15 cellular contexts compared by ENCODE assay signal in genomic region chr1:243489681-243490080, GRCh38.
"Had no signal": no experiment of that assay in that cellular context is flagged by ENCODE, and none has a peak within 500 bp of the region (broad histone marks: within the 10 kb centered on the region; RNA-seq: fewer than 3 reads in every experiment).

No MANE protein-coding gene starts in this region.

- H3K4me3 Mint-ChIP-seq: activated naive CD8-positive, alpha-beta T cell treated with anti-CD3 and anti-CD28 coated beads for 36 hours; activated T-helper 1 cell treated with anti-CD3 and anti-CD28 coated beads, Interleukin-12 subunit alpha, Interleukin-12 subunit beta, Interleukin-2, Interleukin-4 antibody, amounts not matched to agents 30 ng/mL and 10 ng/mL and 1 ng/mL, durations not matched to agents 14 hours and 24 hours and 36 hours; natural killer cell treated with Interleukin-12 subunit alpha and Interleukin-12 subunit beta and Interleukin-15 and Interleukin-18, amount 100 ng/mL, for 72 hours had no signal

- DNase-seq: activated CD4-positive, alpha-beta T cell treated with anti-CD3 and anti-CD28 coated beads, Interleukin-2, amount 50 U/mL, for 1 hour; activated naive CD8-positive, alpha-beta T cell treated with anti-CD3 and anti-CD28 coated beads for 36 hours; amygdala; brain microvascular endothelial cell; dermis blood vessel endothelial cell; heart left ventricle; islet precursor cell; mesenchymal stem cell; occipital lobe; stimulated activated naive CD4-positive, alpha-beta T cell; substantia nigra; transverse colon had no signal

- H3K9me3 ChIP-seq: heart left ventricle, transverse colon, vagina had no signal

- H3K9me3 Mint-ChIP-seq: activated naive CD8-positive, alpha-beta T cell treated with anti-CD3 and anti-CD28 coated beads for 36 hours; activated T-helper 1 cell treated with anti-CD3 and anti-CD28 coated beads, Interleukin-12 subunit alpha, Interleukin-12 subunit beta, Interleukin-2, Interleukin-4 antibody, amounts not matched to agents 30 ng/mL and 10 ng/mL and 1 ng/mL, durations not matched to agents 14 hours and 24 hours and 36 hours; natural killer cell treated with Interleukin-12 subunit alpha and Interleukin-12 subunit beta and Interleukin-15 and Interleukin-18, amount 100 ng/mL, for 72 hours had no signal

- H3K27ac ChIP-seq: brain microvascular endothelial cell, transverse colon had no signal

- H3K4me1 Mint-ChIP-seq: activated naive CD8-positive, alpha-beta T cell treated with anti-CD3 and anti-CD28 coated beads for 36 hours had no signal

- H3K4me3 ChIP-seq: heart left ventricle, transverse colon, vagina had no signal

- H3K27ac Mint-ChIP-seq: activated naive CD8-positive, alpha-beta T cell treated with anti-CD3 and anti-CD28 coated beads for 36 hours; activated T-helper 1 cell treated with anti-CD3 and anti-CD28 coated beads, Interleukin-12 subunit alpha, Interleukin-12 subunit beta, Interleukin-2, Interleukin-4 antibody, amounts not matched to agents 30 ng/mL and 10 ng/mL and 1 ng/mL, durations not matched to agents 14 hours and 24 hours and 36 hours; natural killer cell treated with Interleukin-12 subunit alpha and Interleukin-12 subunit beta and Interleukin-15 and Interleukin-18, amount 100 ng/mL, for 72 hours had no signal

- H3K36me3 Mint-ChIP-seq: activated naive CD8-positive, alpha-beta T cell treated with anti-CD3 and anti-CD28 coated beads for 36 hours; natural killer cell treated with Interleukin-12 subunit alpha and Interleukin-12 subunit beta and Interleukin-15 and Interleukin-18, amount 100 ng/mL, for 72 hours had no signal

- H3K4me1 ChIP-seq: transverse colon, vagina had no signal

- H3K27me3 Mint-ChIP-seq: activated naive CD8-positive, alpha-beta T cell treated with anti-CD3 and anti-CD28 coated beads for 36 hours; natural killer cell treated with Interleukin-12 subunit alpha and Interleukin-12 subunit beta and Interleukin-15 and Interleukin-18, amount 100 ng/mL, for 72 hours had no signal

- H3K27me3 ChIP-seq: brain microvascular endothelial cell, heart left ventricle, transverse colon, vagina had no signal

- H3K36me3 ChIP-seq: transverse colon, vagina had no signal
